7 cellular contexts compared by ENCODE assay signal in the genomic region with DNA sequence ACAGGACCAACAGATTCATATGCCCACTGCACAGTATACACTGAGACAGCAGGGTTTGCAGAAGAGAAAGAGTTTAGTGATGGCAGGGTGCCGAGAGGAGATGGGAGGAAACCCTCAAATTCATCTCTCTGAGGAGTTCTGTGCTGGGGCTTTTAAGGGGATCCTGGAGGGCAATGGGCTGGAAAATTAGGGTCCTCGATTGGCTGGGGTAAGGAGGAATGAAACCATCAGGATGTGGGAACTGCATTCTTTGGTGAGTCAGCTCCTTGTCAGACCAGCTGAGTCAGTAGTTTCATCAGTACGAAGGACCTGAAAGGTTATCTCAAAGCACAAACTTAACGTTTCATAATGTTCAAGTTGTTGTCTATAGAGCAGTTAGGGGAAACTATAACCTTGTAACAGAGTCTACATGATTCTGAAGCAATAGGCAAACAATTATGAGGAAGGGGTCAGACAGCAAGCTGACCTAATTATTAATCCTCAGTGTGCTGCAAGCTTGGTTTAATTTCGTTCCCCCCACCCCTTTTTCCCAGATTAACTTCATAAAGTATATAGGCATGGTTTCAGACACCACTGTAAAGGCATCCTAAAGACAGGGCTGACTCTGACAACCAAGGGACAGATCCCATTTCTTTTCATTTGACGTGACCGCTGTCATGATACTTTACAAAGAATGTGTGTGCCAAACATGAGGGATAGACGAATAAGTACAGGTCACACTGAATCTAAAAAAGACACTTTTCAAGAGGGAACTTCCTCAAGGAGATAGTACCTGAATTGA. TPM values are rescaled to one million over a fixed set of nuclear protein-coding genes. Genes with fewer than 3 reads are reported as not detected.
A peak's percentile ranks its signal among the peaks of the same experiment; 100 is the strongest.
DNase-seq lines count a peak whose midpoint lies in the region; FAIRE-seq and TF ChIP-seq lines count a peak whose summit lies in the region.

No MANE protein-coding gene starts in this region.

- DNase-seq in GM19239 (ENCODE audit: insufficient read length, low spot score) (no peak), OCI-LY7 (ENCODE audit: low spot score) (no peak), epithelial cell of esophagus (ENCODE audit: low read depth) (peak; percentile 90), osteocyte (ENCODE audit: extremely low spot score, unreplicated experiment) (no peak), GM10266 (ENCODE audit: extremely low spot score) (no peak), HuH-7.5 (ENCODE audit: low spot score) (no peak), Calu3 (no peak)

- BruUV-seq in OCI-LY7 (replicated peaks; lab: Mats Ljungman, UMichigan) (no TSS peak), Calu3 (replicated peaks; lab: Mats Ljungman, UMichigan) (no TSS peak)

- POLR2A ChIA-PET in OCI-LY7 (lab: Charles Lee) = interaction anchor here (0.6 to 1.4 kb wide), 4 partner anchors 17 to 84 kb away, joined by 3 to 7 read pairs (median 4); no protein-coding TSS in a partner anchor

- H2AFZ ChIP-seq in OCI-LY7 (ENCODE audit: low read length) = peak overlapping the region; percentile 88; the same call in 1 of the 2 replicates

- no peak for TF ChIP-seq CTCF in OCI-LY7 (conservative IDR thresholded peaks at IDR 0.05; ENCODE audit: low read length)
- no peak for TF ChIP-seq CTCF in epithelial cell of esophagus (IDR thresholded peaks at IDR 0.05; ENCODE audit: insufficient read depth, low read depth, low read length, missing control alignments)
- TF ChIP-seq CTCF in osteocyte (IDR thresholded peaks at IDR 0.05) = no peak
- no peak for TF ChIP-seq CTCF in GM10266 (IDR thresholded peaks at IDR 0.05; ENCODE audit: control insufficient read depth, insufficient read depth, low read depth, missing control alignments)
- TF ChIP-seq CTCF in Calu3 (IDR thresholded peaks at IDR 0.05; ENCODE audit: unreplicated experiment) = no peak

- peaks cover 17% of the 10 kb centered on the region for H4K20me1 ChIP-seq in OCI-LY7 (ENCODE audit: insufficient read depth, low read length)

- H3K4me1 Mint-ChIP-seq in osteocyte (ENCODE audit: unreplicated experiment) = peaks cover 22% of the 10 kb centered on the region
- peaks cover 7% of the 10 kb centered on the region for H3K4me1 Mint-ChIP-seq in Calu3 (ENCODE audit: low read depth, unreplicated experiment)

- H3K36me3 Mint-ChIP-seq in osteocyte (ENCODE audit: unreplicated experiment) (peaks cover 8% of the 10 kb centered on the region), Calu3 (ENCODE audit: insufficient read depth, unreplicated experiment) (peaks cover 8% of the 10 kb centered on the region)

- H3K27ac ChIP-seq in OCI-LY7 (ENCODE audit: low read depth, low read length, poor library complexity, severe bottlenecking) = peak overlapping the region; percentile 64

- peaks cover 32% of the 10 kb centered on the region for H3K4me1 ChIP-seq in OCI-LY7 (ENCODE audit: insufficient read depth, low read length, poor library complexity, severe bottlenecking)

- H3K79me2 ChIP-seq in OCI-LY7 (ENCODE audit: insufficient read depth, low read depth, low read length) = peaks cover 33% of the 10 kb centered on the region

- no peaks in the 10 kb centered on the region for H3K27me3 Mint-ChIP-seq in osteocyte (ENCODE audit: unreplicated experiment)
- no peaks in the 10 kb centered on the region for H3K27me3 Mint-ChIP-seq in Calu3 (ENCODE audit: unreplicated experiment)

- H3K9me3 Mint-ChIP-seq in osteocyte (ENCODE audit: unreplicated experiment) (no peaks in the 10 kb centered on the region), Calu3 (ENCODE audit: low read depth, unreplicated experiment) (no peaks in the 10 kb centered on the region)

- no peaks in the 10 kb centered on the region for H3K9me2 ChIP-seq in OCI-LY7 (ENCODE audit: insufficient read depth, low read length)

- H3K4me3 ChIP-seq in OCI-LY7 (ENCODE audit: low read depth, low read length, poor library complexity, severe bottlenecking) (peak overlapping the region; percentile 90), epithelial cell of esophagus (ENCODE audit: low read length) (no peak overlapping the region)

- intact Hi-C loops in OCI-LY7 (cut with micrococcal nuclease; ENCODE audit: unreplicated experiment) = loop anchor here (2.0 to 10.0 kb wide), 2 partner anchors 213 to 381 kb away; partner anchors contain the start of gene TMEM192
- intact Hi-C loops in Calu3 (cut with micrococcal nuclease; ENCODE audit: unreplicated experiment) = loop anchor here (5.0 kb wide), 2 partner anchors 124 to 194 kb away; no protein-coding TSS in a partner anchor

- H3K9me3 ChIP-seq in OCI-LY7 (ENCODE audit: low read length) = peaks cover 6% of the 10 kb centered on the region; the same call in 1 of the 2 replicates

- H3K4me3 Mint-ChIP-seq in osteocyte (ENCODE audit: unreplicated experiment) = peak overlapping the region; percentile 41
- no peak overlapping the region for H3K4me3 Mint-ChIP-seq in Calu3 (ENCODE audit: low read depth, unreplicated experiment)

- peak; percentile 58 for FAIRE-seq in GM19239 (lab: Jason Lieb, UNC)

- H3K4me2 ChIP-seq in OCI-LY7 (ENCODE audit: low read length) = peak overlapping the region; percentile 90

- H3K36me3 ChIP-seq in OCI-LY7 (ENCODE audit: insufficient read depth, low read length) = peaks cover 38% of the 10 kb centered on the region

- H3K27ac Mint-ChIP-seq in osteocyte (ENCODE audit: unreplicated experiment) (no peak overlapping the region), Calu3 (ENCODE audit: unreplicated experiment) (no peak overlapping the region)

- CTCF ChIA-PET in OCI-LY7 (lab: Charles Lee; ENCODE audit: unreplicated experiment) (interaction anchor here (1.4 kb wide), 1 partner anchor 195 kb away, joined by 5 read pairs; no protein-coding TSS in a partner anchor), Calu3 (lab: Charles Lee) (no interaction called here)

RNA-seq across cellular contexts. Expression of gene MSMO1, which starts 1.5 kb away (rescaled TPM):
- total RNA-seq in OCI-LY7 (2014; rRNA removed; shearing (Covaris generic)) = 36.3 and 41.6 TPM in 2 replicates
- total RNA-seq in OCI-LY7 (2022) (88.0 and 91.5 TPM in 2 replicates), osteocyte (34.9 and 36.9 TPM in 2 replicates), Calu3 (2022) (93.6 and 111 TPM in 2 replicates)

RNA-seq across cellular contexts. Expression of gene CPE, which starts 52.9 kb away (rescaled TPM):
- not detected in 2 replicates for total RNA-seq in OCI-LY7 (2014; rRNA removed; shearing (Covaris generic))
- total RNA-seq in OCI-LY7 (2022) = not detected in 2 replicates
- 190 and 195 TPM in 2 replicates for total RNA-seq in osteocyte
- total RNA-seq in Calu3 (2022) = 4.1 and 4.7 TPM in 2 replicates

Comparison
In these comparisons a context has a peak if more than half of its experiments do, and no peak if none do; other contexts are left out.
1. RNA of gene CPE, which starts 52.9 kb away (total RNA-seq): 190 to 195 TPM in osteocyte; 4.1 to 4.7 TPM in Calu3 and not detected in OCI-LY7; every median in the first group is over 10 times any median in the second.